8 cellular contexts compared by ENCODE assay signal in the genomic region with DNA sequence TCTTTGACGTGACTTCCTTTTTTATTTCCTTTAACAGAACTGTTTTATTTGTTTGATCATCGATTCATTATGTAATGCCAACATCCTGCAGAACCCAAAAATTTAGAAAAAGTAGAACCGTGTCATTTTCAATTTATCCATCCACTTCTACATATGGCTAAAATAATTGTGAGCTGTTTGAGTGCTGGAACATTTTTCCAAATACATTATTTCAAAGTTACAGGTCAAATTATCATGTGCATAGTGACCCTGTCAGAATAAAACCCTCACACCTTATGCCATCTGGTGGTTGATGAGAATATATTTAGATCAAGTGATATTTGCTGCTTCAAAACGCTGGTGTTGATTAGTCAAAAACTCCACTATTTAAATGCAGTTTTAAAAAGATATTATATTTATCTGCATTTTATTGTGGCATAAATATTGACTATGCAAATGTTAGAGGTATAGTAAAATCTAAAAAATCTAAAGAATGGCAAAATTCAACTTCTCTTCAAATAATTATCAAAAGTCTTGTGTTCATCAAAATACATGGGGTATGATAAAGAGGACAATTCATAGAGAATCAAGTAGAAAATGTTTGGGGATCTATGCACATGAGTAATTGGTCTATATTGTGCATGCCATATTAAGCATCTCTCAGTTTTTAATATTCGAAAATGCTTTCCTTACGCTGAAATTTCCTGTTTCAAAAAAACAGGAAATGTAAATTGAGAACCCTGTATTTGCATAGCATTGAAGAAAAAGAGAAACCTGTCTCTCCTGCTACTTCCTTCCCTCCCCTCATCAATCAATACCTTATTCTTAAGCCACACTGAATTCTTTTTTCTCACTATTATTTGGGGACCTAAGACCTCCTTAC. TPM values are rescaled to one million over a fixed set of nuclear protein-coding genes. Genes with fewer than 3 reads are reported as not detected.
DNase-seq lines count a peak whose midpoint lies in the region; ATAC-seq and TF ChIP-seq lines count a peak whose summit lies in the region.

No MANE protein-coding gene starts in this region.

- no peak for TF ChIP-seq POLR2A in testis (IDR thresholded peaks at IDR 0.05)

- intact Hi-C loops in activated T-helper 1 cell treated with anti-CD3 and anti-CD28 coated beads, Interleukin-12 subunit alpha, Interleukin-12 subunit beta, Interleukin-2, Interleukin-4 antibody, amounts not matched to agents 30 ng/mL and 10 ng/mL and 1 ng/mL, durations not matched to agents 14 hours and 24 hours and 36 hours (cut with micrococcal nuclease): loop anchor here (10.0 kb wide), 1 partner anchor 468 kb away; a partner anchor contains a TSS
- intact Hi-C loops in testis (cut with DNase I; ENCODE audit: low total_unique reads): no loop called here

- no peaks in the 10 kb centered on the region for H3K9me3 ChIP-seq in right atrium auricular region
- no peaks in the 10 kb centered on the region for H3K9me3 ChIP-seq in testis

- TF ChIP-seq CTCF in right atrium auricular region (IDR thresholded peaks at IDR 0.05): peak; percentile 23 to 64
- peak; percentile 34 to 62 (median 51) for TF ChIP-seq CTCF in testis (IDR thresholded peaks at IDR 0.05)

- H3K4me1 ChIP-seq in right atrium auricular region: peaks cover 0 to 8% of the 10 kb centered on the region in 2 donors
- no peaks in the 10 kb centered on the region for H3K4me1 ChIP-seq in testis

- H3K4me3 ChIP-seq in right atrium auricular region (no peak overlapping the region), testis (no peak overlapping the region)

- H3K27me3 Mint-ChIP-seq in stimulated activated naive CD8-positive, alpha-beta T cell treated with anti-CD3 and anti-CD28 coated beads, Interleukin-15, Interleukin-2, amounts not matched to agents 100 ng/mL and 50 ng/mL, for 24 hours: peaks cover 9% of the 10 kb centered on the region
- peaks cover 11% of the 10 kb centered on the region for H3K27me3 Mint-ChIP-seq in activated T-helper 1 cell treated with anti-CD3 and anti-CD28 coated beads, Interleukin-12 subunit alpha, Interleukin-12 subunit beta, Interleukin-2, Interleukin-4 antibody, amounts not matched to agents 30 ng/mL and 10 ng/mL and 1 ng/mL, durations not matched to agents 14 hours and 24 hours and 36 hours (ENCODE audit: insufficient read depth)

- DNase-seq in stimulated activated naive CD8-positive, alpha-beta T cell treated with anti-CD3 and anti-CD28 coated beads, Interleukin-15, Interleukin-2, amounts not matched to agents 100 U/mL and 50 U/mL, for 24 hours: no peak
- peak; percentile 7 to 27 for DNase-seq in NCI-H1930 (lab: John Stamatoyannopoulos, UW)
- DNase-seq in activated T-helper 1 cell treated with anti-CD3 and anti-CD28 coated beads, Interleukin-12 subunit alpha, Interleukin-12 subunit beta, Interleukin-2, Interleukin-4 antibody, amounts not matched to agents 30 ng/mL and 10 ng/mL and 1 ng/mL, durations not matched to agents 14 hours and 24 hours and 36 hours (ENCODE audit: low spot score): no peak
- no peak for DNase-seq in right atrium auricular region (ENCODE audit: low spot score)
- no peak for DNase-seq in testis
- DNase-seq in GF-D8 (lab: John Stamatoyannopoulos, UW): no peak

- WGBS in testis, 2 donors: 39 to 48% methylated on average over 6 of the region's 6 CpGs

- H3K27me3 ChIP-seq in right atrium auricular region: no peaks in the 10 kb centered on the region
- H3K27me3 ChIP-seq in testis: no peaks in the 10 kb centered on the region

- H3K4me3 Mint-ChIP-seq in stimulated activated naive CD8-positive, alpha-beta T cell treated with anti-CD3 and anti-CD28 coated beads, Interleukin-15, Interleukin-2, amounts not matched to agents 100 ng/mL and 50 ng/mL, for 24 hours: peak overlapping the region; percentile 71
- peak overlapping the region; percentile 40 for H3K4me3 Mint-ChIP-seq in activated T-helper 1 cell treated with anti-CD3 and anti-CD28 coated beads, Interleukin-12 subunit alpha, Interleukin-12 subunit beta, Interleukin-2, Interleukin-4 antibody, amounts not matched to agents 30 ng/mL and 10 ng/mL and 1 ng/mL, durations not matched to agents 14 hours and 24 hours and 36 hours

- H3K27ac ChIP-seq in right atrium auricular region (no peak overlapping the region), testis (no peak overlapping the region)

- H3K27ac Mint-ChIP-seq in stimulated activated naive CD8-positive, alpha-beta T cell treated with anti-CD3 and anti-CD28 coated beads, Interleukin-15, Interleukin-2, amounts not matched to agents 100 ng/mL and 50 ng/mL, for 24 hours: peak overlapping the region; percentile 67
- H3K27ac Mint-ChIP-seq in activated T-helper 1 cell treated with anti-CD3 and anti-CD28 coated beads, Interleukin-12 subunit alpha, Interleukin-12 subunit beta, Interleukin-2, Interleukin-4 antibody, amounts not matched to agents 30 ng/mL and 10 ng/mL and 1 ng/mL, durations not matched to agents 14 hours and 24 hours and 36 hours: no peak overlapping the region

- no peaks in the 10 kb centered on the region for H3K9me3 Mint-ChIP-seq in stimulated activated naive CD8-positive, alpha-beta T cell treated with anti-CD3 and anti-CD28 coated beads, Interleukin-15, Interleukin-2, amounts not matched to agents 100 ng/mL and 50 ng/mL, for 24 hours
- H3K9me3 Mint-ChIP-seq in activated T-helper 1 cell treated with anti-CD3 and anti-CD28 coated beads, Interleukin-12 subunit alpha, Interleukin-12 subunit beta, Interleukin-2, Interleukin-4 antibody, amounts not matched to agents 30 ng/mL and 10 ng/mL and 1 ng/mL, durations not matched to agents 14 hours and 24 hours and 36 hours: no peaks in the 10 kb centered on the region

- no peak for ATAC-seq in stimulated activated naive CD8-positive, alpha-beta T cell treated with anti-CD3 and anti-CD28 coated beads, Interleukin-15, Interleukin-2, amounts not matched to agents 100 U/mL and 50 U/mL, for 24 hours
- ATAC-seq in HG02623 (IDR thresholded peaks at IDR 0.05; ENCODE audit: unreplicated experiment): no peak

- no peaks in the 10 kb centered on the region for H3K36me3 ChIP-seq in right atrium auricular region
- H3K36me3 ChIP-seq in testis (ENCODE audit: low read depth, missing control alignments): no peaks in the 10 kb centered on the region

- no peaks in the 10 kb centered on the region for H3K36me3 Mint-ChIP-seq in stimulated activated naive CD8-positive, alpha-beta T cell treated with anti-CD3 and anti-CD28 coated beads, Interleukin-15, Interleukin-2, amounts not matched to agents 100 ng/mL and 50 ng/mL, for 24 hours (ENCODE audit: low read depth)
- H3K36me3 Mint-ChIP-seq in activated T-helper 1 cell treated with anti-CD3 and anti-CD28 coated beads, Interleukin-12 subunit alpha, Interleukin-12 subunit beta, Interleukin-2, Interleukin-4 antibody, amounts not matched to agents 30 ng/mL and 10 ng/mL and 1 ng/mL, durations not matched to agents 14 hours and 24 hours and 36 hours (ENCODE audit: low read depth): no peaks in the 10 kb centered on the region

- peaks cover 25% of the 10 kb centered on the region for H3K4me1 Mint-ChIP-seq in stimulated activated naive CD8-positive, alpha-beta T cell treated with anti-CD3 and anti-CD28 coated beads, Interleukin-15, Interleukin-2, amounts not matched to agents 100 ng/mL and 50 ng/mL, for 24 hours (ENCODE audit: low read depth)
- H3K4me1 Mint-ChIP-seq in activated T-helper 1 cell treated with anti-CD3 and anti-CD28 coated beads, Interleukin-12 subunit alpha, Interleukin-12 subunit beta, Interleukin-2, Interleukin-4 antibody, amounts not matched to agents 30 ng/mL and 10 ng/mL and 1 ng/mL, durations not matched to agents 14 hours and 24 hours and 36 hours (ENCODE audit: low read depth): peaks cover 11% of the 10 kb centered on the region

RNA-seq across cellular contexts. Expression of a gene that starts 39.7 kb away (rescaled TPM):
- not detected in 2 replicates for total RNA-seq in activated T-helper 1 cell treated with anti-CD3 and anti-CD28 coated beads, Interleukin-12 subunit alpha, Interleukin-12 subunit beta, Interleukin-2, Interleukin-4 antibody, amounts not matched to agents 30 ng/mL and 10 ng/mL and 1 ng/mL, durations not matched to agents 14 hours and 24 hours and 36 hours
- total RNA-seq in right atrium auricular region: not detected
- total RNA-seq in testis: 10 to 100 TPM; 16.9 to 31.6 TPM
- 72.2 TPM for polyA plus RNA-seq in testis (ENCODE audit: insufficient read depth, low read depth, low replicate concordance)

Comparison
In these comparisons a context has a peak if more than half of its experiments do, and no peak if none do; other contexts are left out.
1. DNase-seq: peak in NCI-H1930 (2 of 2); none in stimulated activated naive CD8-positive, alpha-beta T cell treated with anti-CD3 and anti-CD28 coated beads, Interleukin-15, Interleukin-2, amounts not matched to agents 100 U/mL and 50 U/mL, for 24 hours (single experiment), activated T-helper 1 cell treated with anti-CD3 and anti-CD28 coated beads, Interleukin-12 subunit alpha, Interleukin-12 subunit beta, Interleukin-2, Interleukin-4 antibody, amounts not matched to agents 30 ng/mL and 10 ng/mL and 1 ng/mL, durations not matched to agents 14 hours and 24 hours and 36 hours (single experiment), right atrium auricular region (single experiment), testis (single experiment) and GF-D8 (single experiment).
2. RNA of a gene that starts 39.7 kb away (total RNA-seq): 16.9 to 31.6 TPM in testis; not detected in activated T-helper 1 cell treated with anti-CD3 and anti-CD28 coated beads, Interleukin-12 subunit alpha, Interleukin-12 subunit beta, Interleukin-2, Interleukin-4 antibody, amounts not matched to agents 30 ng/mL and 10 ng/mL and 1 ng/mL, durations not matched to agents 14 hours and 24 hours and 36 hours and not detected in right atrium auricular region; every median in the first group is over 10 times any median in the second.